ENCODE assay signal across 16 cellular contexts in genomic region chr3:37321863-37322262, GRCh38.
DNase-seq lines count a peak whose midpoint lies in the region; ATAC-seq, FAIRE-seq and TF ChIP-seq lines count a peak whose summit lies in the region.
"Had no signal": no experiment of that assay in that cellular context is flagged by ENCODE, and none has a peak within 500 bp of the region (broad histone marks: within the 10 kb centered on the region; RNA-seq: fewer than 3 reads in every experiment).

No MANE protein-coding gene starts in this region.

- TF ChIP-seq CTCF in A549 (IDR thresholded peaks at IDR 0.05): no peak
- no peak for TF ChIP-seq CTCF in coronary artery (IDR thresholded peaks at IDR 0.05)
- no peak for TF ChIP-seq CTCF in osteoblast (IDR thresholded peaks at IDR 0.05; ENCODE audit: extremely low read depth, low read depth, low read length)

- CTCF ChIA-PET in A549 (lab: Yijun Ruan, JAX): interaction anchor here (0.6 kb wide), 1 partner anchor 392 kb away, joined by 3 read pairs; no protein-coding TSS in a partner anchor

- no peaks in the 10 kb centered on the region for H3K27me3 ChIP-seq in osteoblast (ENCODE audit: insufficient read depth, low read length)

- WGBS in A549 (ENCODE audit: missing lambda C conversion rate): 94% methylated on average over 2 of the region's 2 CpGs

- ATAC-seq in A549: no peak
- no peak for ATAC-seq in HG02759 (IDR thresholded peaks at IDR 0.05; ENCODE audit: unreplicated experiment)
- ATAC-seq in GM18505 (IDR thresholded peaks at IDR 0.05; ENCODE audit: unreplicated experiment): no peak
- ATAC-seq: K562 had no signal

- H3K4me2 ChIP-seq in A549 (no peak overlapping the region), osteoblast (ENCODE audit: insufficient read depth, low read length) (peak overlapping the region; percentile 45)

- FAIRE-seq in A549 (lab: Jason Lieb, UNC): peak; percentile 32
- peak; percentile 73 for FAIRE-seq in GM12892 (lab: Jason Lieb, UNC)
- FAIRE-seq: K562 had no signal

- TF ChIP-seq RAD21 in A549 (conservative IDR thresholded peaks at IDR 0.05 in 1 of 2, IDR thresholded peaks at IDR 0.05 in 1 of 2): no peak

- H3K79me2 ChIP-seq in osteoblast (ENCODE audit: insufficient read depth, low read length): peaks cover 11% of the 10 kb centered on the region

- H2AFZ ChIP-seq in osteoblast (ENCODE audit: low read length): no peak overlapping the region

- H3K36me3 ChIP-seq in osteoblast (ENCODE audit: insufficient read depth, low read length): peaks cover 45% of the 10 kb centered on the region

- TF ChIP-seq EP300 in A549 (IDR thresholded peaks at IDR 0.05): no peak

- peaks cover 3% of the 10 kb centered on the region for H4K20me1 ChIP-seq in osteoblast (ENCODE audit: insufficient read depth, low read length)

- DNase-seq in A549 (ENCODE audit: low read depth in 1 of 2, low spot score in 1 of 2) (no peak), GM12892 (ENCODE audit: insufficient read length) (no peak), coronary artery (ENCODE audit: low spot score) (no peak), osteoblast (ENCODE audit: insufficient read length, low spot score, missing footprints) (no peak), cerebellum (ENCODE audit: low spot score) (no peak)
- DNase-seq: activated B cell treated with CpG ODN at 0.5 μM for 24 hours; aorta; endodermal cell; hypothalamus; islet precursor cell; NCI-H774; nephron progenitor cell; stimulated activated CD8-positive, alpha-beta memory T cell treated with anti-CD3 and anti-CD28 coated beads, Interleukin-4, amount 100 ng/mL, for 48 hours had no signal

- POLR2A ChIA-PET in A549 (lab: Yijun Ruan, JAX): no interaction called here

- H3K4me1 ChIP-seq in A549 (no peaks in the 10 kb centered on the region), osteoblast (ENCODE audit: insufficient read depth, low read length) (peaks cover 20% of the 10 kb centered on the region)

- H3K4me3 ChIP-seq in A549: no peak overlapping the region
- peak overlapping the region; percentile 40 for H3K4me3 ChIP-seq in coronary artery
- peak overlapping the region; percentile 22 for H3K4me3 ChIP-seq in osteoblast (ENCODE audit: insufficient read depth, low read length)
- H3K4me3 ChIP-seq: K562 had no signal

- TF ChIP-seq POLR2A in A549 (IDR thresholded peaks at IDR 0.05; ENCODE audit: low read length) (no peak), GM12892 (IDR thresholded peaks at IDR 0.05; ENCODE audit: low read depth, low read length) (no peak), GM18505 (IDR thresholded peaks at IDR 0.05; ENCODE audit: borderline replicate concordance, extremely low read depth, insufficient read depth, insufficient read length) (no peak)

- H3K9me3 ChIP-seq in A549: no peaks in the 10 kb centered on the region
- no peaks in the 10 kb centered on the region for H3K9me3 ChIP-seq in osteoblast (ENCODE audit: low read depth, low read length)

- no peak overlapping the region for H3K27ac ChIP-seq in A549
- peak overlapping the region in 1 of 2 donors; percentile 34 for H3K27ac ChIP-seq in coronary artery
- H3K27ac ChIP-seq in osteoblast (ENCODE audit: low read depth, low read length): no peak overlapping the region

TF ChIP-seq in A549, 52 proteins besides CTCF, POLR2A, EP300 and RAD21:
- no peak for TF ChIP-seq POLR2AphosphoS2 (conservative IDR thresholded peaks at IDR 0.05; ENCODE audit: low read length)
- TF ChIP-seq HMGXB4 (CRISPR knock-in tag; IDR thresholded peaks at IDR 0.05; ENCODE audit: borderline replicate concordance): no peak
- TF ChIP-seq HOXB13 (CRISPR knock-in tag; IDR thresholded peaks at IDR 0.05; ENCODE audit: low read depth): no peak
- no peak for TF ChIP-seq CBX2 (IDR thresholded peaks at IDR 0.05; ENCODE audit: borderline replicate concordance, low read depth)
- TF ChIP-seq SREBF2 (IDR thresholded peaks at IDR 0.05): no peak
- TF ChIP-seq GATA3 (IDR thresholded peaks at IDR 0.05; ENCODE audit: borderline replicate concordance): no peak
- no peak for TF ChIP-seq KDM1A (IDR thresholded peaks at IDR 0.05; ENCODE audit: low read depth)
- no peak for TF ChIP-seq HEYL (CRISPR knock-in tag; IDR thresholded peaks at IDR 0.05)
- no peak for TF ChIP-seq NR3C1 (IDR thresholded peaks at IDR 0.05)
- no peak for TF ChIP-seq JUN (IDR thresholded peaks at IDR 0.05)
- no peak for TF ChIP-seq CBX8 (IDR thresholded peaks at IDR 0.05)
- TF ChIP-seq FOXS1 (CRISPR knock-in tag; IDR thresholded peaks at IDR 0.05): no peak
- TF ChIP-seq RFX5 (IDR thresholded peaks at IDR 0.05): no peak
- TF ChIP-seq SMC3 (IDR thresholded peaks at IDR 0.05): no peak
